Comparison of ENCODE assay signal across 24 cellular contexts in genomic region chr16:57347858-57348257, GRCh38. TPM values are rescaled to one million over a fixed set of nuclear protein-coding genes. Genes with fewer than 3 reads are reported as not detected.
"Had no signal": no experiment of that assay in that cellular context is flagged by ENCODE, and none has a peak within 500 bp of the region (broad histone marks: within the 10 kb centered on the region; RNA-seq: fewer than 3 reads in every experiment).

No MANE protein-coding gene starts in this region.

- H3K9me3 Mint-ChIP-seq: endodermal cell; natural killer cell treated with Interleukin-12 subunit alpha and Interleukin-12 subunit beta and Interleukin-15 and Interleukin-18, amount 100 ng/mL, for 72 hours had no signal

- H3K27ac Mint-ChIP-seq: endodermal cell; natural killer cell treated with Interleukin-12 subunit alpha and Interleukin-12 subunit beta and Interleukin-15 and Interleukin-18, amount 100 ng/mL, for 72 hours; progenitor cell of endocrine pancreas had no signal

- FAIRE-seq: colon, kidney, small intestine, urothelium cell line had no signal

- DNase-seq: effector CD8-positive, alpha-beta T cell; endodermal cell; foreskin keratinocyte; heart left ventricle; kidney; mucosa of descending colon; naive B cell; right lobe of liver; small intestine; stimulated activated CD4-positive, alpha-beta T cell treated with anti-CD3 and anti-CD28 coated beads, Interleukin-15, amount 100 ng/mL, for 24 hours; stimulated activated CD4-positive, alpha-beta T cell treated with anti-CD3 and anti-CD28 coated beads, Interleukin-2, amount 100 ng/mL, for 48 hours; stimulated activated naive CD8-positive, alpha-beta T cell treated with anti-CD3 and anti-CD28 coated beads, Interleukin-15, Interleukin-2, amounts not matched to agents 100 U/mL and 50 U/mL, for 24 hours; substantia nigra; upper lobe of left lung had no signal

- ATAC-seq: esophagus mucosa; foreskin keratinocyte; gastroesophageal sphincter; heart left ventricle; mucosa of descending colon; natural killer cell treated with Interleukin-12 subunit alpha and Interleukin-12 subunit beta and Interleukin-15 and Interleukin-18, amount 100 ng/mL, for 72 hours; stimulated activated naive CD8-positive, alpha-beta T cell treated with anti-CD3 and anti-CD28 coated beads, Interleukin-15, Interleukin-2, amounts not matched to agents 100 U/mL and 50 U/mL, for 24 hours had no signal

- H3K4me3 Mint-ChIP-seq: endodermal cell; natural killer cell treated with Interleukin-12 subunit alpha and Interleukin-12 subunit beta and Interleukin-15 and Interleukin-18, amount 100 ng/mL, for 72 hours; neural crest cell had no signal

- H3K4me1 Mint-ChIP-seq: endodermal cell, neural crest cell had no signal

- H3K36me3 Mint-ChIP-seq: natural killer cell treated with Interleukin-12 subunit alpha and Interleukin-12 subunit beta and Interleukin-15 and Interleukin-18, amount 100 ng/mL, for 72 hours had no signal

RNA-seq across cellular contexts. Expression of gene CCL22, which starts 10.7 kb away (rescaled TPM):
- polyA plus RNA-seq: fibroblast of lung, foreskin keratinocyte, hepatocyte had no signal

RNA-seq across cellular contexts. Expression of gene CX3CL1, which starts 24.4 kb away (rescaled TPM):
- polyA plus RNA-seq: fibroblast of lung had no signal

RNA-seq across cellular contexts. Expression of gene CCL17, which starts 56.7 kb away (rescaled TPM):
- polyA plus RNA-seq: fibroblast of lung, foreskin keratinocyte, hepatocyte, liver had no signal
